8 cellular contexts compared by ENCODE assay signal in the genomic region with DNA sequence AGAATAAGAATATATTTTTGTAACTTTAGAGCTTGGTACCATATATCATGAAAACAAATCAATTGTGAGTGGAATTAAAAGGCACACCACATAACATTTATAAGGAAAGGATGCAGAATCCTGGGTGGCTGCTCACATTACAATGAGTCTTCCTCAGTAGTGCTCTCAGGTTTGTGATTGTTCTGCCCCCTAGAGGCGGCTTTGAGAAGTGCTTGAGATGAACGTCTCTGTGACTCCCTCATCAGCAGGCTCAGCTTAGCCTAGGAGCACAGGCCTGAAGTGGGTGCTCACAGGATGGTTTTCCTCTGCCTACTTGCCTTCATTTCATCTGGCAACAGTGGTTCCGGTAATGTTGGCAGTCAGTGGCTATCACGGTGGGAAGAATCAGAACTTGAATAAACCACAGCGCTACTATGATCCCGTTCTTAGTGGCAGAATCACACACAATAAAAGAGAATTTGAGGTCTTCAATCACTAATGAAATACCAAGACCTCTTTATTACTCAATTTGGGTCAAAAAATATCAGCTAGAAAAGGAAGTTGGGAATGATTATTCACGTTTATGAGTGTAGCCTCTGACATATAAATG. TPM values are rescaled to one million over a fixed set of nuclear protein-coding genes. Genes with fewer than 3 reads are reported as not detected.
DNase-seq lines count a peak whose midpoint lies in the region; ATAC-seq lines count a peak whose summit lies in the region.

No MANE protein-coding gene starts in this region.

- peaks cover 46% of the 10 kb centered on the region for H3K27me3 Mint-ChIP-seq in T-helper 17 cell

- no peaks in the 10 kb centered on the region for H3K36me3 Mint-ChIP-seq in T-helper 17 cell (ENCODE audit: low read depth)

- peaks cover 2% of the 10 kb centered on the region for H3K4me1 Mint-ChIP-seq in T-helper 17 cell

- peak; percentile 36 for DNase-seq in NK-92 treated with Interleukin-12 subunit alpha and Interleukin-12 subunit beta, amount 100 ng/mL, for 24 hours (lab: John Stamatoyannopoulos, UW)
- DNase-seq in NK-92 (lab: John Stamatoyannopoulos, UW; ENCODE audit: unreplicated experiment) (no peak), NCI-H1417 (lab: John Stamatoyannopoulos, UW) (peak; percentile 72 to 93 (median 73)), T-helper 17 cell (peak; percentile 16 to 54 (median 26)), astrocyte of the hippocampus (ENCODE audit: low read depth, low spot score) (peak; percentile 89), hypothalamus (lab: John Stamatoyannopoulos, UW) (peak in 46 of 51 donors; percentile 4 to 87 (median 58)), smooth muscle cell of the brain vasculature (ENCODE audit: low read depth, low spot score) (peak; percentile 49)

- no peaks in the 10 kb centered on the region for H3K9me3 ChIP-seq in T-helper 17 cell (ENCODE audit: control insufficient read depth, low read length, poor library complexity, severe bottlenecking)

- no peak overlapping the region for H3K27ac Mint-ChIP-seq in T-helper 17 cell

- ATAC-seq in HG02840 (IDR thresholded peaks at IDR 0.05; ENCODE audit: low FRiP score, unreplicated experiment) (peak; percentile 85), T-helper 17 cell (peak; percentile 88)

- no peak overlapping the region for H3K4me3 Mint-ChIP-seq in T-helper 17 cell

RNA-seq across cellular contexts. Expression of a gene that starts 38.1 kb away (rescaled TPM):
- 1 to 10 TPM in 1 of 2 donors, under 1 TPM in 1; 0.10 to 2.3 TPM for total RNA-seq in T-helper 17 cell

RNA-seq across cellular contexts. Expression of a gene that starts 38.2 kb away (rescaled TPM):
- not detected for total RNA-seq in T-helper 17 cell
